1 cellular context compared by ENCODE assay signal in the genomic region with DNA sequence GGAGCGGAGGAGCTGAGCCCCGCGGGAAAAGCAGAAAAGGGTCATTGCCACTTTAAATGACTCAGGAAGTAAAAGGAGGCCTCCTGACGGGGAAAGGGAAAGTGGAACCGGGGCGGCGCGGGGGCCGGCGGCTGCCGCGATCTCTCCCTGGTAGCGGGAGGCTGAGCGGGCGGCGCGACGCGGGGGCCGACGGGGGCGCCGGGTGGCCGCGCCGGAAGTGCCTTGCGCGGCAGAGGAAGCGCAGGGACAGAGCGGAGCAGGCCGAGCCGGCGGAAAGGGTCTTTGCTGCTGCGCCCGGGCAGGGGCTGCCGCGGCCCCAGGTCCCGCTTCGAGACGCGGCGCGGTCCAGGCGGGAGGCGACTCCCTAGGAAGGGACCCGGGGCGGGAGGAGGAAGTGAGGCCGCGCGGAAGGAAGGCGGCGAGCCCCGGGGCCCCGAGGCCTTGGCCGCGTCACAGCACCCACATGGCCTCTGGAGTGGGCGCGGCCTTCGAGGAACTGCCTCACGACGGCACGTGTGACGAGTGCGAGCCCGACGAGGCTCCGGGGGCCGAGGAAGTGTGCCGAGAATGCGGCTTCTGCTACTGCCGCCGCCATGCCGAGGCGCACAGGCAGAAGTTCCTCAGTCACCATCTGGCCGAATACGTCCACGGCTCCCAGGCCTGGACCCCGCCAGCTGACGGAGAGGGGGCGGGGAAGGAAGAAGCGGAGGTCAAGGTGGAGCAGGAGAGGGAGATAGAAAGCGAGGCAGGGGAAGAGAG.
TF ChIP-seq lines count a peak whose summit lies in the region.

A gene with protein sequence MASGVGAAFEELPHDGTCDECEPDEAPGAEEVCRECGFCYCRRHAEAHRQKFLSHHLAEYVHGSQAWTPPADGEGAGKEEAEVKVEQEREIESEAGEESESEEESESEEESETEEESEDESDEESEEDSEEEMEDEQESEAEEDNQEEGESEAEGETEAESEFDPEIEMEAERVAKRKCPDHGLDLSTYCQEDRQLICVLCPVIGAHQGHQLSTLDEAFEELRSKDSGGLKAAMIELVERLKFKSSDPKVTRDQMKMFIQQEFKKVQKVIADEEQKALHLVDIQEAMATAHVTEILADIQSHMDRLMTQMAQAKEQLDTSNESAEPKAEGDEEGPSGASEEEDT (plus strand): TSS at position 127 of the 759 bp plus-strand sequence. CDS start 337 bp downstream, at position 464.

TF ChIP-seq in HEK293, 187 proteins besides CTCF, POLR2A, EP300 and RAD21 (continued from another document and continues in another):
- TF ChIP-seq ZNF354C (tag by site-specific recombination; IDR thresholded peaks at IDR 0.05; ENCODE audit: borderline replicate concordance, low read depth) = no peak
- TF ChIP-seq ZNF174 (tag by site-specific recombination; IDR thresholded peaks at IDR 0.05) = no peak
- TF ChIP-seq ZNF600 (tag by site-specific recombination; IDR thresholded peaks at IDR 0.05) = peak; percentile 15; the same call in 1 of the 2 replicates
- TF ChIP-seq ZNF510 (tag by site-specific recombination; IDR thresholded peaks at IDR 0.05; ENCODE audit: insufficient replicate concordance) = no peak
- TF ChIP-seq, protein P1, sequence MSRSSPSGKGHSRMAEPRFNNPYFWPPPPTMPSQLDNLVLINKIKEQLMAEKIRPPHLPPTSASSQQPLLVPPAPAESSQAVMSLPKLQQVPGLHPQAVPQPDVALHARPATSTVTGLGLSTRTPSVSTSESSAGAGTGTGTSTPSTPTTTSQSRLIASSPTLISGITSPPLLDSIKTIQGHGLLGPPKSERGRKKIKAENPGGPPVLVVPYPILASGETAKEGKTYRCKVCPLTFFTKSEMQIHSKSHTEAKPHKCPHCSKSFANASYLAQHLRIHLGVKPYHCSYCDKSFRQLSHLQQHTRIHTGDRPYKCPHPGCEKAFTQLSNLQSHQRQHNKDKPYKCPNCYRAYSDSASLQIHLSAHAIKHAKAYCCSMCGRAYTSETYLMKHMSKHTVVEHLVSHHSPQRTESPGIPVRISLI (tag by site-specific recombination; IDR thresholded peaks at IDR 0.05) = no peak
- TF ChIP-seq ZNF341 (tag by site-specific recombination; IDR thresholded peaks at IDR 0.05; ENCODE audit: low read depth) = no peak
- TF ChIP-seq, protein P2, sequence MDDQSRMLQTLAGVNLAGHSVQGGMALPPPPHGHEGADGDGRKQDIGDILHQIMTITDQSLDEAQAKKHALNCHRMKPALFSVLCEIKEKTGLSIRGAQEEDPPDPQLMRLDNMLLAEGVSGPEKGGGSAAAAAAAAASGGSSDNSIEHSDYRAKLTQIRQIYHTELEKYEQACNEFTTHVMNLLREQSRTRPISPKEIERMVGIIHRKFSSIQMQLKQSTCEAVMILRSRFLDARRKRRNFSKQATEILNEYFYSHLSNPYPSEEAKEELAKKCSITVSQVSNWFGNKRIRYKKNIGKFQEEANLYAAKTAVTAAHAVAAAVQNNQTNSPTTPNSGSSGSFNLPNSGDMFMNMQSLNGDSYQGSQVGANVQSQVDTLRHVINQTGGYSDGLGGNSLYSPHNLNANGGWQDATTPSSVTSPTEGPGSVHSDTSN (CRISPR knock-in tag; IDR thresholded peaks at IDR 0.05) = peak; percentile 93
- TF ChIP-seq ZNF138 (tag by site-specific recombination; IDR thresholded peaks at IDR 0.05; ENCODE audit: borderline replicate concordance) = no peak
- TF ChIP-seq ZNF560 (tag by site-specific recombination; IDR thresholded peaks at IDR 0.05; ENCODE audit: borderline replicate concordance) = no peak
- no peak for TF ChIP-seq ZNF654 (tag by site-specific recombination; IDR thresholded peaks at IDR 0.05; ENCODE audit: low read depth)
- TF ChIP-seq, protein P3, sequence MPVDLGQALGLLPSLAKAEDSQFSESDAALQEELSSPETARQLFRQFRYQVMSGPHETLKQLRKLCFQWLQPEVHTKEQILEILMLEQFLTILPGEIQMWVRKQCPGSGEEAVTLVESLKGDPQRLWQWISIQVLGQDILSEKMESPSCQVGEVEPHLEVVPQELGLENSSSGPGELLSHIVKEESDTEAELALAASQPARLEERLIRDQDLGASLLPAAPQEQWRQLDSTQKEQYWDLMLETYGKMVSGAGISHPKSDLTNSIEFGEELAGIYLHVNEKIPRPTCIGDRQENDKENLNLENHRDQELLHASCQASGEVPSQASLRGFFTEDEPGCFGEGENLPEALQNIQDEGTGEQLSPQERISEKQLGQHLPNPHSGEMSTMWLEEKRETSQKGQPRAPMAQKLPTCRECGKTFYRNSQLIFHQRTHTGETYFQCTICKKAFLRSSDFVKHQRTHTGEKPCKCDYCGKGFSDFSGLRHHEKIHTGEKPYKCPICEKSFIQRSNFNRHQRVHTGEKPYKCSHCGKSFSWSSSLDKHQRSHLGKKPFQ (tag by site-specific recombination; IDR thresholded peaks at IDR 0.05) = no peak
- TF ChIP-seq MYNN (tag by site-specific recombination; IDR thresholded peaks at IDR 0.05; ENCODE audit: borderline replicate concordance) = no peak
- TF ChIP-seq ZNF132 (tag by site-specific recombination; IDR thresholded peaks at IDR 0.05; ENCODE audit: borderline replicate concordance) = no peak
- 0 out of 2 replicates have a peak, but pooled peaks have one; percentile 8 for TF ChIP-seq ZNF843 (tag by site-specific recombination; IDR thresholded peaks at IDR 0.05)
- TF ChIP-seq, protein P4, sequence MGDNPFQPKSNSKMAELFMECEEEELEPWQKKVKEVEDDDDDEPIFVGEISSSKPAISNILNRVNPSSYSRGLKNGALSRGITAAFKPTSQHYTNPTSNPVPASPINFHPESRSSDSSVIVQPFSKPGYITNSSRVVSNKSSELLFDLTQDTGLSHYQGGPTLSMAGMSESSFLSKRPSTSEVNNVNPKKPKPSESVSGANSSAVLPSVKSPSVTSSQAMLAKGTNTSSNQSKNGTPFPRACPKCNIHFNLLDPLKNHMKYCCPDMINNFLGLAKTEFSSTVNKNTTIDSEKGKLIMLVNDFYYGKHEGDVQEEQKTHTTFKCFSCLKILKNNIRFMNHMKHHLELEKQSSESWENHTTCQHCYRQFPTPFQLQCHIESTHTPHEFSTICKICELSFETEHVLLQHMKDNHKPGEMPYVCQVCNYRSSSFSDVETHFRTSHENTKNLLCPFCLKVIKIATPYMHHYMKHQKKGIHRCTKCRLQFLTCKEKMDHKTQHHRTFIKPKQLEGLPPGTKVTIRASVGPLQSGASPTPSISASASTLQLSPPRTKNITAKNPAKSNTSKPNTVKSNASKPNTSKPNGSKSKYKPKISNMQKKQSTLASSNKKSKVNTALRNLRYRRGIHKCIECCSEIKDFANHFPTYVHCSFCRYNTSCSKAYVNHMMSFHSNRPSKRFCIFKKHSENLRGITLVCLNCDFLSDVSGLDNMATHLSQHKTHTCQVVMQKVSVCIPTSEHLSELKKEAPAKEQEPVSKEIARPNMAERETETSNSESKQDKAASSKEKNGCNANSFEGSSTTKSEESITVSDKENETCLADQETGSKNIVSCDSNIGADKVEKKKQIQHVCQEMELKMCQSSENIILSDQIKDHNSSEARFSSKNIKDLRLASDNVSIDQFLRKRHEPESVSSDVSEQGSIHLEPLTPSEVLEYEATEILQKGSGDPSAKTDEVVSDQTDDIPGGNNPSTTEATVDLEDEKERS (tag by site-specific recombination; IDR thresholded peaks at IDR 0.05) = peak; percentile 10; the same call in 1 of the 2 replicates
- no peak for TF ChIP-seq ZNF426 (tag by site-specific recombination; IDR thresholded peaks at IDR 0.05)
- TF ChIP-seq ZNF114 (tag by site-specific recombination; IDR thresholded peaks at IDR 0.05) = no peak
- TF ChIP-seq SCRT1 (tag by site-specific recombination; IDR thresholded peaks at IDR 0.05; ENCODE audit: borderline replicate concordance) = no peak
- TF ChIP-seq SETDB1 (IDR thresholded peaks at IDR 0.05; ENCODE audit: insufficient read length, low read length) = peak; percentile 56
- no peak for TF ChIP-seq ZNF596 (tag by site-specific recombination; IDR thresholded peaks at IDR 0.05)
- 0 out of 2 replicates have a peak, but pooled peaks have one; percentile 13 for TF ChIP-seq HOXD13 (CRISPR knock-in tag; IDR thresholded peaks at IDR 0.05; ENCODE audit: borderline replicate concordance)
- TF ChIP-seq PRDM1 (tag by site-specific recombination; IDR thresholded peaks at IDR 0.05) = peak; percentile 65; the same call in 1 of the 2 replicates
- TF ChIP-seq, protein P5, sequence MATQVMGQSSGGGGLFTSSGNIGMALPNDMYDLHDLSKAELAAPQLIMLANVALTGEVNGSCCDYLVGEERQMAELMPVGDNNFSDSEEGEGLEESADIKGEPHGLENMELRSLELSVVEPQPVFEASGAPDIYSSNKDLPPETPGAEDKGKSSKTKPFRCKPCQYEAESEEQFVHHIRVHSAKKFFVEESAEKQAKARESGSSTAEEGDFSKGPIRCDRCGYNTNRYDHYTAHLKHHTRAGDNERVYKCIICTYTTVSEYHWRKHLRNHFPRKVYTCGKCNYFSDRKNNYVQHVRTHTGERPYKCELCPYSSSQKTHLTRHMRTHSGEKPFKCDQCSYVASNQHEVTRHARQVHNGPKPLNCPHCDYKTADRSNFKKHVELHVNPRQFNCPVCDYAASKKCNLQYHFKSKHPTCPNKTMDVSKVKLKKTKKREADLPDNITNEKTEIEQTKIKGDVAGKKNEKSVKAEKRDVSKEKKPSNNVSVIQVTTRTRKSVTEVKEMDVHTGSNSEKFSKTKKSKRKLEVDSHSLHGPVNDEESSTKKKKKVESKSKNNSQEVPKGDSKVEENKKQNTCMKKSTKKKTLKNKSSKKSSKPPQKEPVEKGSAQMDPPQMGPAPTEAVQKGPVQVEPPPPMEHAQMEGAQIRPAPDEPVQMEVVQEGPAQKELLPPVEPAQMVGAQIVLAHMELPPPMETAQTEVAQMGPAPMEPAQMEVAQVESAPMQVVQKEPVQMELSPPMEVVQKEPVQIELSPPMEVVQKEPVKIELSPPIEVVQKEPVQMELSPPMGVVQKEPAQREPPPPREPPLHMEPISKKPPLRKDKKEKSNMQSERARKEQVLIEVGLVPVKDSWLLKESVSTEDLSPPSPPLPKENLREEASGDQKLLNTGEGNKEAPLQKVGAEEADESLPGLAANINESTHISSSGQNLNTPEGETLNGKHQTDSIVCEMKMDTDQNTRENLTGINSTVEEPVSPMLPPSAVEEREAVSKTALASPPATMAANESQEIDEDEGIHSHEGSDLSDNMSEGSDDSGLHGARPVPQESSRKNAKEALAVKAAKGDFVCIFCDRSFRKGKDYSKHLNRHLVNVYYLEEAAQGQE (tag by site-specific recombination; IDR thresholded peaks at IDR 0.05) = no peak
- no peak for TF ChIP-seq ZNF274 (IDR thresholded peaks at IDR 0.05; ENCODE audit: low read length)
- no peak for TF ChIP-seq ZNF274 (tag by site-specific recombination; IDR thresholded peaks at IDR 0.05; ENCODE audit: borderline replicate concordance)
- TF ChIP-seq ZNF48 (tag by site-specific recombination; IDR thresholded peaks at IDR 0.05) = no peak
- no peak for TF ChIP-seq ZNF324 (tag by site-specific recombination; IDR thresholded peaks at IDR 0.05)
- TF ChIP-seq ZNF169 (tag by site-specific recombination; IDR thresholded peaks at IDR 0.05) = no peak
- TF ChIP-seq, protein P6, sequence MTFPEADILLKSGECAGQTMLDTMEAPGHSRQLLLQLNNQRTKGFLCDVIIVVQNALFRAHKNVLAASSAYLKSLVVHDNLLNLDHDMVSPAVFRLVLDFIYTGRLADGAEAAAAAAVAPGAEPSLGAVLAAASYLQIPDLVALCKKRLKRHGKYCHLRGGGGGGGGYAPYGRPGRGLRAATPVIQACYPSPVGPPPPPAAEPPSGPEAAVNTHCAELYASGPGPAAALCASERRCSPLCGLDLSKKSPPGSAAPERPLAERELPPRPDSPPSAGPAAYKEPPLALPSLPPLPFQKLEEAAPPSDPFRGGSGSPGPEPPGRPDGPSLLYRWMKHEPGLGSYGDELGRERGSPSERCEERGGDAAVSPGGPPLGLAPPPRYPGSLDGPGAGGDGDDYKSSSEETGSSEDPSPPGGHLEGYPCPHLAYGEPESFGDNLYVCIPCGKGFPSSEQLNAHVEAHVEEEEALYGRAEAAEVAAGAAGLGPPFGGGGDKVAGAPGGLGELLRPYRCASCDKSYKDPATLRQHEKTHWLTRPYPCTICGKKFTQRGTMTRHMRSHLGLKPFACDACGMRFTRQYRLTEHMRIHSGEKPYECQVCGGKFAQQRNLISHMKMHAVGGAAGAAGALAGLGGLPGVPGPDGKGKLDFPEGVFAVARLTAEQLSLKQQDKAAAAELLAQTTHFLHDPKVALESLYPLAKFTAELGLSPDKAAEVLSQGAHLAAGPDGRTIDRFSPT (tag by site-specific recombination; IDR thresholded peaks at IDR 0.05) = no peak
- TF ChIP-seq TRIM28 (IDR thresholded peaks at IDR 0.05; ENCODE audit: borderline replicate concordance, low read length) = no peak
- peak; percentile 59 for TF ChIP-seq GLIS2 (tag by site-specific recombination; IDR thresholded peaks at IDR 0.05)
- TF ChIP-seq ZNF792 (tag by site-specific recombination; IDR thresholded peaks at IDR 0.05) = 0 out of 2 replicates have a peak, but pooled peaks have one; percentile 33
- peak; percentile 78 for TF ChIP-seq KLF16 (tag by site-specific recombination; IDR thresholded peaks at IDR 0.05)
- no peak for TF ChIP-seq ZNF121 (tag by site-specific recombination; IDR thresholded peaks at IDR 0.05)
- TF ChIP-seq ZNF776 (tag by site-specific recombination; IDR thresholded peaks at IDR 0.05; ENCODE audit: borderline replicate concordance) = no peak
- TF ChIP-seq ZNF529 (tag by site-specific recombination; IDR thresholded peaks at IDR 0.05; ENCODE audit: insufficient replicate concordance) = no peak
- no peak for TF ChIP-seq ZNF626 (tag by site-specific recombination; IDR thresholded peaks at IDR 0.05)
- TF ChIP-seq ZFP41 (tag by site-specific recombination; IDR thresholded peaks at IDR 0.05; ENCODE audit: borderline replicate concordance) = no peak
- TF ChIP-seq, protein P7, sequence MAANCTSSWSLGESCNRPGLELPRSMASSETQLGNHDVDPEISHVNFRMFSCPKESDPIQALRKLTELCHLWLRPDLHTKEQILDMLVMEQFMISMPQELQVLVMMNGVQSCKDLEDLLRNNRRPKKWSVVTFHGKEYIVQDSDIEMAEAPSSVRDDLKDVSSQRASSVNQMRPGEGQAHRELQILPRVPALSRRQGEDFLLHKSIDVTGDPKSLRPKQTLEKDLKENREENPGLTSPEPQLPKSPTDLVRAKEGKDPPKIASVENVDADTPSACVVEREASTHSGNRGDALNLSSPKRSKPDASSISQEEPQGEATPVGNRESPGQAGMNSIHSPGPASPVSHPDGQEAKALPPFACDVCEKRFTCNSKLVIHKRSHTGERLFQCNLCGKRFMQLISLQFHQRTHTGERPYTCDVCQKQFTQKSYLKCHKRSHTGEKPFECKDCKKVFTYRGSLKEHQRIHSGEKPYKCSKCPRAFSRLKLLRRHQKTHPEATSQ (tag by site-specific recombination; IDR thresholded peaks at IDR 0.05) = peak; percentile 22
- peak; percentile 66 for TF ChIP-seq ZBTB48 (tag by site-specific recombination; IDR thresholded peaks at IDR 0.05)
- TF ChIP-seq SCRT2 (tag by site-specific recombination; IDR thresholded peaks at IDR 0.05) = no peak
- TF ChIP-seq ZFP3 (tag by site-specific recombination; IDR thresholded peaks at IDR 0.05; ENCODE audit: low read depth) = no peak
- TF ChIP-seq ZNF391 (tag by site-specific recombination; IDR thresholded peaks at IDR 0.05; ENCODE audit: borderline replicate concordance, low read depth) = no peak
- no peak for TF ChIP-seq ZBTB17 (tag by site-specific recombination; IDR thresholded peaks at IDR 0.05)
- peak; percentile 69 for TF ChIP-seq ZFHX2 (tag by site-specific recombination; conservative IDR thresholded peaks at IDR 0.05)
- no peak for TF ChIP-seq SP7 (tag by site-specific recombination; IDR thresholded peaks at IDR 0.05)
- 0 out of 2 replicates have a peak, but pooled peaks have one; percentile 17 for TF ChIP-seq GLIS1 (tag by site-specific recombination; IDR thresholded peaks at IDR 0.05)
